In genomic region chr1:87100271-87100670, GRCh38 we compare ENCODE assay signal across 34 cellular contexts.
"Had no signal": no experiment of that assay in that cellular context is flagged by ENCODE, and none has a peak within 500 bp of the region (broad histone marks: within the 10 kb centered on the region; RNA-seq: fewer than 3 reads in every experiment).

No MANE protein-coding gene starts in this region.

- H3K9me3 Mint-ChIP-seq: activated naive CD8-positive, alpha-beta T cell treated with anti-CD3 and anti-CD28 coated beads, Interleukin-2, amount 50 U/mL, for 24 hours; activated T-cell treated with anti-CD3 and anti-CD28 coated beads, Interleukin-2, amount 50 U/mL, for 4 hours; activated T-helper 1 cell treated with anti-CD3 and anti-CD28 coated beads, Interleukin-12 subunit alpha, Interleukin-12 subunit beta, Interleukin-2, Interleukin-4 antibody, amounts not matched to agents 30 ng/mL and 10 ng/mL and 1 ng/mL, durations not matched to agents 14 hours and 24 hours and 36 hours had no signal

- H3K4me3 Mint-ChIP-seq: activated CD4-positive, alpha-beta T cell treated with anti-CD3 and anti-CD28 coated beads for 36 hours; activated CD4-positive, alpha-beta T cell treated with anti-CD3 and anti-CD28 coated beads, Interleukin-2, amount 10 ng/mL, durations not matched to agents 7 days and 5 days; activated CD8-positive, alpha-beta T cell treated with anti-CD3 and anti-CD28 coated beads, Interleukin-2, amount 10 ng/mL, durations not matched to agents 7 days and 5 days; activated naive CD4-positive, alpha-beta T cell treated with anti-CD3 and anti-CD28 coated beads for 36 hours; activated naive CD8-positive, alpha-beta T cell; activated naive CD8-positive, alpha-beta T cell treated with anti-CD3 and anti-CD28 coated beads, Interleukin-2, amount 50 U/mL, for 24 hours; activated T-cell treated with anti-CD3 and anti-CD28 coated beads, Interleukin-2, amount 50 U/mL, for 4 hours; activated T-helper 1 cell treated with anti-CD3 and anti-CD28 coated beads, Interleukin-12 subunit alpha, Interleukin-12 subunit beta, Interleukin-2, Interleukin-4 antibody, amounts not matched to agents 30 ng/mL and 10 ng/mL and 1 ng/mL, durations not matched to agents 14 hours and 24 hours and 36 hours; brain had no signal

- DNase-seq: activated CD4-positive, alpha-beta T cell treated with anti-CD3 and anti-CD28 coated beads for 36 hours; activated CD4-positive, alpha-beta T cell treated with anti-CD3 and anti-CD28 coated beads, Interleukin-2, amount 10 ng/mL, durations not matched to agents 7 days and 5 days; activated CD4-positive, alpha-beta T cell treated with anti-CD3 and anti-CD28 coated beads, Interleukin-2, amount 50 U/mL, for 48 hours; activated CD8-positive, alpha-beta T cell treated with anti-CD3 and anti-CD28 coated beads, Interleukin-2, amount 10 ng/mL, durations not matched to agents 7 days and 5 days; activated gamma-delta T cell treated with Interleukin-2 at 50 U/mL for 16 hours; activated naive CD4-positive, alpha-beta T cell treated with anti-CD3 and anti-CD28 coated beads for 36 hours; activated naive CD8-positive, alpha-beta T cell treated with anti-CD3 and anti-CD28 coated beads, Interleukin-2, amount 50 U/mL, for 24 hours; activated T-cell treated with anti-CD3 and anti-CD28 coated beads for 4 hours; activated T-cell treated with anti-CD3 and anti-CD28 coated beads, Interleukin-2, amount 50 U/mL, for 4 hours; anterior cingulate cortex; caudate nucleus; Karpas-422; KBM-7; MG63; NCI-H1048; NCI-H1105 treated with DMSO at 0.1 percent for 48 hours; NCI-H1436 treated with DMSO at 0.1 percent for 48 hours; NCI-H1694 treated with DMSO at 0.1 percent for 48 hours; NCI-H2029; NCI-H510A; NCI-H526; NCI-H748 treated with DMSO at 0.1 percent for 48 hours; NK-92 treated with Interleukin-12 subunit alpha and Interleukin-12 subunit beta, amount 100 ng/mL, for 24 hours; OCI-M1; SHP77; SJCRH30; T1000 had no signal

- H3K36me3 ChIP-seq: MG63 had no signal

- H3K9me3 ChIP-seq: MG63 had no signal

- H3K4me3 ChIP-seq: MG63, SJCRH30, SK-N-MC had no signal

- ATAC-seq: activated CD4-positive, alpha-beta T cell treated with anti-CD3 and anti-CD28 coated beads for 36 hours; activated CD4-positive, CD25-positive, alpha-beta regulatory T cell treated with anti-CD3 and anti-CD28 coated beads, Interleukin-2, amount 50 U/mL, for 24 hours; activated CD8-positive, alpha-beta T cell treated with anti-CD3 and anti-CD28 coated beads, Interleukin-2, amount 10 ng/mL, durations not matched to agents 7 days and 5 days; activated naive CD8-positive, alpha-beta T cell treated with anti-CD3 and anti-CD28 coated beads, Interleukin-2, amount 50 U/mL, for 24 hours; activated T-cell treated with anti-CD3 and anti-CD28 coated beads, Interleukin-2, amount 50 U/mL, for 4 hours had no signal

- FAIRE-seq: bronchial epithelial cell, TTC549 had no signal

- H3K27me3 Mint-ChIP-seq: activated CD4-positive, alpha-beta T cell treated with anti-CD3 and anti-CD28 coated beads for 36 hours; activated CD4-positive, alpha-beta T cell treated with anti-CD3 and anti-CD28 coated beads, Interleukin-2, amount 10 ng/mL, durations not matched to agents 7 days and 5 days; activated naive CD8-positive, alpha-beta T cell; activated naive CD8-positive, alpha-beta T cell treated with anti-CD3 and anti-CD28 coated beads, Interleukin-2, amount 50 U/mL, for 24 hours; brain had no signal

- H3K27ac Mint-ChIP-seq: activated CD4-positive, alpha-beta T cell treated with anti-CD3 and anti-CD28 coated beads for 36 hours; activated CD4-positive, alpha-beta T cell treated with anti-CD3 and anti-CD28 coated beads, Interleukin-2, amount 10 ng/mL, durations not matched to agents 7 days and 5 days; activated CD8-positive, alpha-beta T cell treated with anti-CD3 and anti-CD28 coated beads, Interleukin-2, amount 10 ng/mL, durations not matched to agents 7 days and 5 days; activated naive CD4-positive, alpha-beta T cell treated with anti-CD3 and anti-CD28 coated beads for 36 hours; activated naive CD8-positive, alpha-beta T cell; activated naive CD8-positive, alpha-beta T cell treated with anti-CD3 and anti-CD28 coated beads, Interleukin-2, amount 50 U/mL, for 24 hours; activated T-helper 1 cell treated with anti-CD3 and anti-CD28 coated beads, Interleukin-12 subunit alpha, Interleukin-12 subunit beta, Interleukin-2, Interleukin-4 antibody, amounts not matched to agents 30 ng/mL and 10 ng/mL and 1 ng/mL, durations not matched to agents 14 hours and 24 hours and 36 hours; brain had no signal

- H3K27ac ChIP-seq: SJCRH30, SK-N-MC had no signal

- H3K4me1 Mint-ChIP-seq: activated CD4-positive, alpha-beta T cell treated with anti-CD3 and anti-CD28 coated beads for 36 hours; activated CD4-positive, alpha-beta T cell treated with anti-CD3 and anti-CD28 coated beads, Interleukin-2, amount 10 ng/mL, durations not matched to agents 7 days and 5 days; activated naive CD8-positive, alpha-beta T cell treated with anti-CD3 and anti-CD28 coated beads, Interleukin-2, amount 50 U/mL, for 24 hours; brain had no signal

- H3K27me3 ChIP-seq: MG63, SJCRH30 had no signal
